In genomic region chr16:21236831-21237230, GRCh38 we compare ENCODE assay signal across 12 cellular contexts. TPM values are rescaled to one million over a fixed set of nuclear protein-coding genes. Genes with fewer than 3 reads are reported as not detected.
"Had no signal": no experiment of that assay in that cellular context is flagged by ENCODE, and none has a peak within 500 bp of the region (broad histone marks: within the 10 kb centered on the region; RNA-seq: fewer than 3 reads in every experiment).

No MANE protein-coding gene starts in this region.

- H3K4me3 ChIP-seq: GM23248, GM23338, HAP-1 had no signal

- DNase-seq: GM23248, GOT3, H7, H9, HCEC 1CT, HFFc6 had no signal

- H3K36me3 ChIP-seq: HAP-1 had no signal

- H3K4me1 ChIP-seq: HAP-1 had no signal

- H2AFZ ChIP-seq: GM23248, GM23338 had no signal

- H3K9ac ChIP-seq: GM23248 had no signal

- H3K4me2 ChIP-seq: GM23338 had no signal

- FAIRE-seq: H1, H54 had no signal

- ATAC-seq: GM23338, HCT116 had no signal

- H3K9me3 ChIP-seq: HAP-1 had no signal

- H3K27ac ChIP-seq: GM23248 had no signal

RNA-seq across cellular contexts. Expression of gene ANKS4B, which starts 3.3 kb away (rescaled TPM):
- total RNA-seq: GM23248, H4, H7, HFFc6 had no signal
- polyA plus RNA-seq: GM23248, GM23338 had no signal

RNA-seq across cellular contexts. Expression of gene ZP2, which starts 25.5 kb away (rescaled TPM):
- total RNA-seq: GM23248, GM23338, H1, H4, H7, H9, HFFc6 had no signal
- polyA plus RNA-seq: GM23248, GM23338, H1 had no signal

RNA-seq across cellular contexts. Expression of gene CRYM, which starts 41.3 kb away (rescaled TPM):
- total RNA-seq: GM23248, HFFc6 had no signal
- polyA plus RNA-seq: GM23248 had no signal
